ENCODE assay signal across 8 cellular contexts in genomic region chr9:128438343-128439109, GRCh38. TPM values are rescaled to one million over a fixed set of nuclear protein-coding genes. Genes with fewer than 3 reads are reported as not detected.
DNase-seq lines count a peak whose midpoint lies in the region; ATAC-seq and TF ChIP-seq lines count a peak whose summit lies in the region.

No MANE protein-coding gene starts in this region.

- no peak overlapping the region for H3K27ac Mint-ChIP-seq in CD8-positive, alpha-beta T cell

- intact Hi-C loops in CD8-positive, alpha-beta T cell (cut with DNase I, micrococcal nuclease) = loop anchor here (1.0 to 2.0 kb wide), 2 partner anchors 18 to 76 kb away; partner anchors contain the start of gene ODF2 (in 1 of the 2)
- intact Hi-C loops in ascending aorta (cut with DNase I) = loop anchor here (1.0 kb wide), 1 partner anchor 17 kb away; no protein-coding TSS in a partner anchor

- no peaks in the 10 kb centered on the region for H3K9me3 ChIP-seq in CD8-positive, alpha-beta T cell (ENCODE audit: low read length)
- H3K9me3 ChIP-seq in ascending aorta = no peaks in the 10 kb centered on the region

- H3K4me3 Mint-ChIP-seq in CD8-positive, alpha-beta T cell = no peak overlapping the region

- ATAC-seq in CD8-positive, alpha-beta T cell = peak; percentile 97

- H3K4me3 ChIP-seq in CD8-positive, alpha-beta T cell (ENCODE audit: low read depth, low read length) = no peak overlapping the region
- H3K4me3 ChIP-seq in ascending aorta = no peak overlapping the region
- H3K4me3 ChIP-seq in skeletal muscle cell (ENCODE audit: low read depth, low read length) = no peak overlapping the region

- no peaks in the 10 kb centered on the region for H3K27me3 Mint-ChIP-seq in CD8-positive, alpha-beta T cell (ENCODE audit: low read depth)

- CTCF ChIA-PET in CD8-positive, alpha-beta T cell (lab: Charles Lee) = interaction anchor here (0.7 to 2.2 kb wide), 23 partner anchors 9 to 581 kb away, joined by 3 to 14 read pairs (median 4); partner anchors contain the start of genes CERCAM and URM1

- peaks cover 9% of the 10 kb centered on the region for H3K4me1 ChIP-seq in CD8-positive, alpha-beta T cell (ENCODE audit: insufficient read depth, low read length)
- peaks cover 0 to 3% of the 10 kb centered on the region in 2 donors for H3K4me1 ChIP-seq in ascending aorta

- POLR2A ChIA-PET in CD8-positive, alpha-beta T cell (lab: Charles Lee) = no interaction called here

- H3K9me3 Mint-ChIP-seq in CD8-positive, alpha-beta T cell = no peaks in the 10 kb centered on the region

- H3K4me1 Mint-ChIP-seq in CD8-positive, alpha-beta T cell (ENCODE audit: low read depth) = peaks cover 3% of the 10 kb centered on the region

- peak; percentile 63 to 89 (median 76) for DNase-seq in CD8-positive, alpha-beta T cell
- DNase-seq in GOT3 (lab: John Stamatoyannopoulos, UW) = peak; percentile 20
- DNase-seq in NCI-H2029 treated with DMSO at 0.1 percent for 48 hours (lab: John Stamatoyannopoulos, UW) = peak; percentile 61
- DNase-seq in T-helper 9 cell = peak; percentile 82
- peak in 1 of 2 donors; percentile 89 for DNase-seq in ascending aorta (ENCODE audit: low spot score in 2 of 2)
- peak; percentile 77 for DNase-seq in hepatic stellate cell (ENCODE audit: low spot score)
- DNase-seq in skeletal muscle cell (ENCODE audit: low read depth) = peak; percentile 27
- no peak for DNase-seq in middle frontal gyrus (ENCODE audit: extremely low spot score, low spot score)

- H3K36me3 ChIP-seq in CD8-positive, alpha-beta T cell (ENCODE audit: insufficient read depth, low read length) = no peaks in the 10 kb centered on the region
- H3K36me3 ChIP-seq in ascending aorta = peaks cover 5 to 9% of the 10 kb centered on the region in 2 donors

- H3K27me3 ChIP-seq in CD8-positive, alpha-beta T cell (ENCODE audit: insufficient read depth, low read length) = no peaks in the 10 kb centered on the region
- H3K27me3 ChIP-seq in ascending aorta = no peaks in the 10 kb centered on the region

- TF ChIP-seq CTCF in CD8-positive, alpha-beta T cell (IDR thresholded peaks at IDR 0.05) = peak; percentile 66
- peak; percentile 91 to 96 (median 93) for TF ChIP-seq CTCF in ascending aorta (IDR thresholded peaks at IDR 0.05)

- H3K27ac ChIP-seq in CD8-positive, alpha-beta T cell (ENCODE audit: low read depth, low read length) = no peak overlapping the region
- H3K27ac ChIP-seq in ascending aorta = no peak overlapping the region

- no peaks in the 10 kb centered on the region for H3K36me3 Mint-ChIP-seq in CD8-positive, alpha-beta T cell

RNA-seq across cellular contexts. Expression of gene ODF2, which starts 17.3 kb away (rescaled TPM):
- total RNA-seq in CD8-positive, alpha-beta T cell = 10 to 100 TPM; 15.0 to 17.2 TPM
- 26.9 TPM for total RNA-seq in ascending aorta

RNA-seq across cellular contexts. Expression of gene CERCAM, which starts 17.9 kb away (rescaled TPM):
- under 1 TPM; 0.22 to 0.73 TPM for total RNA-seq in CD8-positive, alpha-beta T cell
- 70.5 TPM for total RNA-seq in ascending aorta

Comparison
In these comparisons a context has a peak if more than half of its experiments do, and no peak if none do; other contexts are left out.
1. RNA of gene CERCAM, which starts 17.9 kb away (total RNA-seq): 70.5 TPM in ascending aorta (single experiment); 0.22 to 0.73 TPM in CD8-positive, alpha-beta T cell; every median in the first group is over 10 times any median in the second.